In genomic region chr6:123518441-123519190, GRCh38 we compare ENCODE assay signal across 23 cellular contexts.
DNase-seq lines count a peak whose midpoint lies in the region; ATAC-seq and TF ChIP-seq lines count a peak whose summit lies in the region.
"Had no signal": no experiment of that assay in that cellular context is flagged by ENCODE, and none has a peak within 500 bp of the region (broad histone marks: within the 10 kb centered on the region; RNA-seq: fewer than 3 reads in every experiment).

No MANE protein-coding gene starts in this region.

- WGBS in heart left ventricle, 4 donors, result 44 to 56% (median 47%) methylated on average over 5 of the region's 5 CpGs
- WGBS in neuronal stem cell (ENCODE audit: extremely low coverage in 2 of 2, insufficient read length in 2 of 2, insufficient replicate concordance in 1 of 2), 2 donors, result no CpG with 5 or more reads among the region's 5 CpGs
- 55 to 61% methylated on average over 5 of the region's 5 CpGs for WGBS in lower leg skin, 2 donors

- H3K27ac Mint-ChIP-seq in activated naive CD4-positive, alpha-beta T cell treated with anti-CD3 and anti-CD28 coated beads for 36 hours, result no peak overlapping the region
- H3K27ac Mint-ChIP-seq: activated naive CD4-positive, alpha-beta T cell treated with anti-CD3 and anti-CD28 coated beads, Interleukin-2, amount 50 U/mL, for 24 hours; activated T-cell treated with anti-CD3 and anti-CD28 coated beads, Interleukin-2, amount 50 U/mL, for 72 hours; stimulated activated naive CD8-positive, alpha-beta T cell treated with anti-CD3 and anti-CD28 coated beads, Interleukin-15, Interleukin-2, amounts not matched to agents 100 ng/mL and 50 ng/mL, for 24 hours had no signal

- DNase-seq in NCI-H82 (lab: John Stamatoyannopoulos, UW), result peak; percentile 5
- DNase-seq in NCI-H82 treated with DMSO at 0.1 percent for 48 hours (lab: John Stamatoyannopoulos, UW; ENCODE audit: unreplicated experiment), result no peak
- peak in 1 of 5 donors; percentile 27 for DNase-seq in heart left ventricle
- no peak for DNase-seq in neuronal stem cell (ENCODE audit: low spot score)
- DNase-seq in thoracic aorta (ENCODE audit: low spot score), result no peak
- no peak for DNase-seq in activated naive CD4-positive, alpha-beta T cell treated with anti-CD3 and anti-CD28 coated beads for 36 hours
- no peak for DNase-seq in GF-D8 (lab: John Stamatoyannopoulos, UW)
- DNase-seq in lower leg skin (ENCODE audit: low spot score in 2 of 2), result no peak
- DNase-seq: 8988T; activated T-cell treated with anti-CD3 and anti-CD28 coated beads, Interleukin-2, amount 50 U/mL, for 72 hours; brain microvascular endothelial cell; foreskin keratinocyte; GM23248; mucosa of descending colon; NCI-H1092 treated with DMSO at 0.1 percent for 48 hours; NCI-H2107; stimulated activated CD4-positive, alpha-beta T cell treated with anti-CD3 and anti-CD28 coated beads, Interleukin-2, amount 100 ng/mL, for 48 hours had no signal

- no peak overlapping the region for H3K4me3 ChIP-seq in heart left ventricle
- H3K4me3 ChIP-seq in neuronal stem cell (ENCODE audit: low read length in 2 of 2), result no peak overlapping the region
- no peak overlapping the region for H3K4me3 ChIP-seq in thoracic aorta
- no peak overlapping the region for H3K4me3 ChIP-seq in lower leg skin (ENCODE audit: low read depth, poor library complexity, severe bottlenecking)
- H3K4me3 ChIP-seq: GM23248, mucosa of descending colon, uterus had no signal

- no peak overlapping the region for H3K4ac ChIP-seq in neuronal stem cell (ENCODE audit: low read length)

- no peak overlapping the region for H3K4me3 Mint-ChIP-seq in activated naive CD4-positive, alpha-beta T cell treated with anti-CD3 and anti-CD28 coated beads for 36 hours
- H3K4me3 Mint-ChIP-seq: activated naive CD4-positive, alpha-beta T cell treated with anti-CD3 and anti-CD28 coated beads, Interleukin-2, amount 50 U/mL, for 24 hours; activated T-cell treated with anti-CD3 and anti-CD28 coated beads, Interleukin-2, amount 50 U/mL, for 72 hours; stimulated activated naive CD8-positive, alpha-beta T cell treated with anti-CD3 and anti-CD28 coated beads, Interleukin-15, Interleukin-2, amounts not matched to agents 100 ng/mL and 50 ng/mL, for 24 hours had no signal

- intact Hi-C loops in heart left ventricle (cut with DNase I), result loop anchor here in 5 of 10 donors (1.0 to 10.0 kb wide), 6 partner anchors 99 to 196 kb away; partner anchors contain the start of gene TRDN (in 4 of the 5)
- intact Hi-C loops in activated naive CD4-positive, alpha-beta T cell treated with anti-CD3 and anti-CD28 coated beads for 36 hours (cut with micrococcal nuclease), result no loop called here
- intact Hi-C loops in lower leg skin (cut with DNase I; ENCODE audit: low total_unique reads), result no loop called here

- H2AK5ac ChIP-seq in neuronal stem cell (ENCODE audit: low read depth, low read length), result no peak overlapping the region

- no peak overlapping the region for H4K8ac ChIP-seq in neuronal stem cell (ENCODE audit: low read depth, low read length)

- H3K36me3 ChIP-seq in heart left ventricle (peaks cover 0 to 7% (median 0%) of the 10 kb centered on the region in 9 donors), neuronal stem cell (replicated peaks in 1 of 2; ENCODE audit: control insufficient read depth in 2 of 2, insufficient read depth in 2 of 2, low read length in 2 of 2) (no peaks in the 10 kb centered on the region), thoracic aorta (no peaks in the 10 kb centered on the region)
- H3K36me3 ChIP-seq: brain microvascular endothelial cell, uterus had no signal

- H3K23ac ChIP-seq in neuronal stem cell (ENCODE audit: low read depth, low read length, poor library complexity), result no peak overlapping the region

- H3K4me1 Mint-ChIP-seq in activated naive CD4-positive, alpha-beta T cell treated with anti-CD3 and anti-CD28 coated beads for 36 hours (ENCODE audit: low read depth), result no peaks in the 10 kb centered on the region
- H3K4me1 Mint-ChIP-seq: activated naive CD4-positive, alpha-beta T cell treated with anti-CD3 and anti-CD28 coated beads, Interleukin-2, amount 50 U/mL, for 24 hours had no signal

- H3K9me3 Mint-ChIP-seq in activated naive CD4-positive, alpha-beta T cell treated with anti-CD3 and anti-CD28 coated beads for 36 hours, result no peaks in the 10 kb centered on the region
- H3K9me3 Mint-ChIP-seq: activated naive CD4-positive, alpha-beta T cell treated with anti-CD3 and anti-CD28 coated beads, Interleukin-2, amount 50 U/mL, for 24 hours; stimulated activated naive CD8-positive, alpha-beta T cell treated with anti-CD3 and anti-CD28 coated beads, Interleukin-15, Interleukin-2, amounts not matched to agents 100 ng/mL and 50 ng/mL, for 24 hours had no signal

- CTCF ChIA-PET in activated naive CD4-positive, alpha-beta T cell treated with anti-CD3 and anti-CD28 coated beads for 36 hours (lab: Charles Lee), result no interaction called here

- H3K14ac ChIP-seq in neuronal stem cell (ENCODE audit: low read length), result no peak overlapping the region

- H3K9me3 ChIP-seq in heart left ventricle, result peaks cover 0 to 13% (median 0%) of the 10 kb centered on the region in 12 donors
- H3K9me3 ChIP-seq in neuronal stem cell (replicated peaks in 1 of 2; ENCODE audit: control insufficient read depth in 2 of 2, insufficient read depth in 1 of 2, low read depth in 1 of 2, low read length in 2 of 2), result no peaks in the 10 kb centered on the region
- H3K9me3 ChIP-seq in thoracic aorta, result no peaks in the 10 kb centered on the region
- H3K9me3 ChIP-seq: mucosa of descending colon, uterus had no signal

- ATAC-seq in heart left ventricle (peak; percentile 7 to 45 (median 28)), thoracic aorta (ENCODE audit: insufficient number of reproducible peaks, low FRiP score, low read depth) (no peak)
- ATAC-seq: activated CD4-positive, CD25-positive, alpha-beta regulatory T cell treated with anti-CD3 and anti-CD28 coated beads, Interleukin-2, amount 50 U/mL, for 24 hours; activated T-cell treated with anti-CD3 and anti-CD28 coated beads, Interleukin-2, amount 50 U/mL, for 72 hours; foreskin keratinocyte; left colon; mucosa of descending colon; SK-N-SH treated with all-trans-retinoic acid at 6 μM for 48 hours had no signal

- H3K18ac ChIP-seq in neuronal stem cell (ENCODE audit: low read length), result no peak overlapping the region

- H3K4me1 ChIP-seq in heart left ventricle (peaks cover 0 to 25% (median 14%) of the 10 kb centered on the region in 12 donors), neuronal stem cell (ENCODE audit: control insufficient read depth in 2 of 2, insufficient read depth in 1 of 2, low read depth in 1 of 2, low read length in 2 of 2) (no peaks in the 10 kb centered on the region), thoracic aorta (ENCODE audit: control insufficient read depth in 1 of 2, low read depth in 2 of 2) (peaks cover 6 to 33% of the 10 kb centered on the region in 2 donors)
- H3K4me1 ChIP-seq: foreskin keratinocyte, uterus had no signal

- H3K27me3 Mint-ChIP-seq in activated naive CD4-positive, alpha-beta T cell treated with anti-CD3 and anti-CD28 coated beads for 36 hours (ENCODE audit: low read depth), result no peaks in the 10 kb centered on the region
- H3K27me3 Mint-ChIP-seq: activated naive CD4-positive, alpha-beta T cell treated with anti-CD3 and anti-CD28 coated beads, Interleukin-2, amount 50 U/mL, for 24 hours; stimulated activated naive CD8-positive, alpha-beta T cell treated with anti-CD3 and anti-CD28 coated beads, Interleukin-15, Interleukin-2, amounts not matched to agents 100 ng/mL and 50 ng/mL, for 24 hours had no signal

- H4K91ac ChIP-seq in neuronal stem cell (ENCODE audit: low read depth, low read length, poor library complexity), result no peak overlapping the region

- H2BK5ac ChIP-seq in neuronal stem cell (ENCODE audit: low read length), result no peak overlapping the region

- H3K27ac ChIP-seq in heart left ventricle (peak overlapping the region; percentile 61 to 91 (median 80)), neuronal stem cell (replicated peaks; ENCODE audit: low read length) (no peak overlapping the region), thoracic aorta (peak overlapping the region; percentile 48 to 61)
- H3K27ac ChIP-seq: brain microvascular endothelial cell, foreskin keratinocyte, GM23248, uterus had no signal

- no peak overlapping the region for H2BK120ac ChIP-seq in neuronal stem cell (ENCODE audit: low read depth, low read length)

- peak overlapping the region; percentile 45 for H2AFZ ChIP-seq in neuronal stem cell (ENCODE audit: low read length)
- H2AFZ ChIP-seq: GM23248 had no signal

- H2BK15ac ChIP-seq in neuronal stem cell (ENCODE audit: low read length), result no peak overlapping the region

- H2BK12ac ChIP-seq in neuronal stem cell (ENCODE audit: low read length), result no peak overlapping the region

- no peaks in the 10 kb centered on the region for H3K27me3 ChIP-seq in heart left ventricle
- H3K27me3 ChIP-seq in neuronal stem cell (ENCODE audit: control insufficient read depth in 3 of 3, insufficient read depth in 3 of 3, low read depth in 1 of 3, low read length in 3 of 3), result no peaks in the 10 kb centered on the region
- H3K27me3 ChIP-seq in thoracic aorta (replicated peaks; ENCODE audit: insufficient read depth), result no peaks in the 10 kb centered on the region
- H3K27me3 ChIP-seq: brain microvascular endothelial cell, foreskin keratinocyte, uterus had no signal

- no peak overlapping the region for H3K4me2 ChIP-seq in neuronal stem cell (ENCODE audit: insufficient read depth, low read length, poor library complexity, severe bottlenecking)

- no peak overlapping the region for H3K9ac ChIP-seq in neuronal stem cell (ENCODE audit: low read depth, low read length, poor library complexity)
- H3K9ac ChIP-seq: GM23248 had no signal

- no peaks in the 10 kb centered on the region for H3K79me1 ChIP-seq in neuronal stem cell (ENCODE audit: low read depth, low read length)

- TF ChIP-seq CTCF in heart left ventricle (IDR thresholded peaks at IDR 0.05) (no peak), thoracic aorta (IDR thresholded peaks at IDR 0.05) (no peak), lower leg skin (IDR thresholded peaks at IDR 0.05) (no peak)

- no peaks in the 10 kb centered on the region for H3K36me3 Mint-ChIP-seq in activated naive CD4-positive, alpha-beta T cell treated with anti-CD3 and anti-CD28 coated beads for 36 hours (ENCODE audit: low read depth)
- H3K36me3 Mint-ChIP-seq: activated naive CD4-positive, alpha-beta T cell treated with anti-CD3 and anti-CD28 coated beads, Interleukin-2, amount 50 U/mL, for 24 hours had no signal

- TF ChIP-seq POLR2A in heart left ventricle (IDR thresholded peaks at IDR 0.05), result no peak
- TF ChIP-seq POLR2A in lower leg skin (IDR thresholded peaks at IDR 0.05), result no peak
